Comparison of ENCODE assay signal across 8 cellular contexts in the genomic region with DNA sequence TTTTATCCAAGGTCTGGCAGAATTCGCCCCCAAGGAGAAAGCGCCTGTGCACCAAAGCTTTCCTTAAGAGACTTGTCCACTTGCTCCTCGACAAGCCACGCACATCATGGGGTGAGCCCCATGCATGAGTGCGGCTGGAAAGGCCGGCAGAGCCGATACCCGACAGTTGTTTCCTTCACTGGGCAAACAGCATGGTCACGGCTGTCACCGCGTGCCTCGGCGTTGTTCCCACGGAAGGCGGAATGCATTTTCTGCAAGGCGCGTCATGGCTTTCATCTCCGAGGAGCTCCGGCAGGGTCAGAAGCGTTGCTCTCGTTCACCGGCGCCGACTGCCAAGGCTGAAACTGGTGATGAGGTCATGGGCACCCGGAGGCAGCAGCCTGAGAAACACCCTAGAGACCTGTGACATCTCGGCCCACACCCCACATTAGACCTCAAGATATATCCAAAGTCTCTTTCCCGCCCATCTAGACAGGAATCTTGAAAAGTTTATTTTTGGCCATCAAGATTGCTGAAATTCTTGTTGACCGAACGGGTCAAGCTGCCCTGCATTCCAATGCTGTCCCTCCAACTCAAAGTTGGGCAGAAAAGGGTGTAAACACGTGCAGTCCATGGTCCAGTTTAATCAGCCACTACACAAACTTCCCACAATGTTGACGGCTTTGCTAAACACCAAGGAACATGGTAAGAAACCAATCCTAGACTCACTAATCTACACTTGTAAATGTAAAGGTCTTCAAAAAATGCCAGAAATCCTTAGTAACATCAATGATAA. TPM values are rescaled to one million over a fixed set of nuclear protein-coding genes. Genes with fewer than 3 reads are reported as not detected.
DNase-seq lines count a peak whose midpoint lies in the region; ATAC-seq and TF ChIP-seq lines count a peak whose summit lies in the region.

No MANE protein-coding gene starts in this region.

- peak overlapping the region; percentile 50 for H3K4me3 Mint-ChIP-seq in dendritic cell treated with granulocyte-macrophage colony-stimulating factor and Interleukin-4, amounts not matched to agents 40 ng/mL and 50 ng/mL, for 4 days

- no peaks in the 10 kb centered on the region for H3K36me3 Mint-ChIP-seq in dendritic cell treated with granulocyte-macrophage colony-stimulating factor and Interleukin-4, amounts not matched to agents 40 ng/mL and 50 ng/mL, for 4 days (ENCODE audit: low read depth)

- H3K9me3 ChIP-seq in left lung (no peaks in the 10 kb centered on the region), stomach (no peaks in the 10 kb centered on the region)

- H3K27ac Mint-ChIP-seq in dendritic cell treated with granulocyte-macrophage colony-stimulating factor and Interleukin-4, amounts not matched to agents 40 ng/mL and 50 ng/mL, for 4 days, result no peak overlapping the region

- no peak for TF ChIP-seq POLR2A in stomach (IDR thresholded peaks at IDR 0.05)

- H3K4me1 ChIP-seq in left lung (peaks cover 0 to 15% of the 10 kb centered on the region in 2 donors), stomach (peaks cover 10 to 37% (median 26%) of the 10 kb centered on the region in 4 donors)

- peak; percentile 36 to 60 for DNase-seq in NCI-H2081 (lab: John Stamatoyannopoulos, UW)
- no peak for DNase-seq in NCI-H2081 treated with DMSO at 0.1 percent for 48 hours (lab: John Stamatoyannopoulos, UW)
- peak; percentile 59 for DNase-seq in NCI-H82 (lab: John Stamatoyannopoulos, UW)
- DNase-seq in left lung, result peak; percentile 63 to 81
- DNase-seq in stomach, result peak; percentile 72
- DNase-seq in NOMO-1 (lab: John Stamatoyannopoulos, UW; ENCODE audit: unreplicated experiment in 2 of 2), result no peak

- 3 to 5% (median 4%) methylated on average over 26 to 31 of the region's 31 CpGs for WGBS in stomach, 5 donors

- ATAC-seq in left lung (peak; percentile 51), HG03571 (IDR thresholded peaks at IDR 0.05; ENCODE audit: unreplicated experiment) (no peak)

- H3K4me3 ChIP-seq in left lung (peak overlapping the region; percentile 59 to 73), stomach (peak overlapping the region; percentile 63 to 80 (median 68))

- H3K27ac ChIP-seq in left lung (peak overlapping the region; percentile 92 to 94), stomach (peak overlapping the region; percentile 95 to 99 (median 99))

- H3K4me1 Mint-ChIP-seq in dendritic cell treated with granulocyte-macrophage colony-stimulating factor and Interleukin-4, amounts not matched to agents 40 ng/mL and 50 ng/mL, for 4 days (ENCODE audit: low read depth), result peaks cover 6% of the 10 kb centered on the region

- no peaks in the 10 kb centered on the region for H3K9me3 Mint-ChIP-seq in dendritic cell treated with granulocyte-macrophage colony-stimulating factor and Interleukin-4, amounts not matched to agents 40 ng/mL and 50 ng/mL, for 4 days

- peaks cover 4 to 87% of the 10 kb centered on the region in 2 donors for H3K27me3 ChIP-seq in left lung
- peaks cover 0 to 29% (median 10%) of the 10 kb centered on the region in 3 donors for H3K27me3 ChIP-seq in stomach

- no peaks in the 10 kb centered on the region for H3K36me3 ChIP-seq in left lung
- H3K36me3 ChIP-seq in stomach, result no peaks in the 10 kb centered on the region

- TF ChIP-seq CTCF in left lung (IDR thresholded peaks at IDR 0.05), result no peak
- TF ChIP-seq CTCF in stomach (IDR thresholded peaks at IDR 0.05), result no peak

- TF ChIP-seq EP300 in stomach (IDR thresholded peaks at IDR 0.05), result no peak

- intact Hi-C loops in dendritic cell treated with granulocyte-macrophage colony-stimulating factor and Interleukin-4, amounts not matched to agents 40 ng/mL and 50 ng/mL, for 4 days (cut with micrococcal nuclease), result no loop called here
- intact Hi-C loops in left lung (cut with DNase I), result no loop called here
- intact Hi-C loops in stomach (cut with DNase I; ENCODE audit: low total_unique reads), result no loop called here

- peaks cover 76% of the 10 kb centered on the region for H3K27me3 Mint-ChIP-seq in dendritic cell treated with granulocyte-macrophage colony-stimulating factor and Interleukin-4, amounts not matched to agents 40 ng/mL and 50 ng/mL, for 4 days

RNA-seq across cellular contexts. Expression of gene TJP1, which starts 0.6 kb away (rescaled TPM):
- total RNA-seq in left lung, result 100 to 1,000 TPM in 1 of 2 donors, 10 to 100 TPM in 1; 82.9 to 128 TPM
- 100 to 1,000 TPM in 3 of 5 donors, 10 to 100 TPM in 2; 62.0 to 167 (median 107) TPM for total RNA-seq in stomach
- 10 to 100 TPM; 12.3 to 14.3 (median 13.0) TPM for polyA plus RNA-seq in stomach

Comparison
In these comparisons a context has a peak if more than half of its experiments do, and no peak if none do; other contexts are left out.
1. DNase-seq: peak in NCI-H2081 (2 of 2), NCI-H82 (single experiment), left lung (2 of 2) and stomach (single experiment); none in NCI-H2081 treated with DMSO at 0.1 percent for 48 hours (single experiment) and NOMO-1 (0 of 2).